ENCODE assay signal across 7 cellular contexts in genomic region chr4:62366944-62367343, GRCh38.
"Had no signal": no experiment of that assay in that cellular context is flagged by ENCODE, and none has a peak within 500 bp of the region (broad histone marks: within the 10 kb centered on the region; RNA-seq: fewer than 3 reads in every experiment).

No MANE protein-coding gene starts in this region.

- DNase-seq: GM23248, GOT3, H7, HFFc6, IMR-90 had no signal

- ATAC-seq: HCT116, HepG2 had no signal
